In genomic region chr2:144747571-144747970, GRCh38 we compare ENCODE assay signal across 1 cellular context.
TF ChIP-seq lines count a peak whose summit lies in the region.

No MANE protein-coding gene starts in this region.

TF ChIP-seq in WTC11, 78 proteins besides CTCF, POLR2A, EP300 and RAD21 (continued from another document):
- no peak for TF ChIP-seq PRDM15 (CRISPR knock-in tag; IDR thresholded peaks at IDR 0.05)
- TF ChIP-seq ELF4 (CRISPR knock-in tag; IDR thresholded peaks at IDR 0.05; ENCODE audit: low read depth): no peak
- TF ChIP-seq, protein P1, sequence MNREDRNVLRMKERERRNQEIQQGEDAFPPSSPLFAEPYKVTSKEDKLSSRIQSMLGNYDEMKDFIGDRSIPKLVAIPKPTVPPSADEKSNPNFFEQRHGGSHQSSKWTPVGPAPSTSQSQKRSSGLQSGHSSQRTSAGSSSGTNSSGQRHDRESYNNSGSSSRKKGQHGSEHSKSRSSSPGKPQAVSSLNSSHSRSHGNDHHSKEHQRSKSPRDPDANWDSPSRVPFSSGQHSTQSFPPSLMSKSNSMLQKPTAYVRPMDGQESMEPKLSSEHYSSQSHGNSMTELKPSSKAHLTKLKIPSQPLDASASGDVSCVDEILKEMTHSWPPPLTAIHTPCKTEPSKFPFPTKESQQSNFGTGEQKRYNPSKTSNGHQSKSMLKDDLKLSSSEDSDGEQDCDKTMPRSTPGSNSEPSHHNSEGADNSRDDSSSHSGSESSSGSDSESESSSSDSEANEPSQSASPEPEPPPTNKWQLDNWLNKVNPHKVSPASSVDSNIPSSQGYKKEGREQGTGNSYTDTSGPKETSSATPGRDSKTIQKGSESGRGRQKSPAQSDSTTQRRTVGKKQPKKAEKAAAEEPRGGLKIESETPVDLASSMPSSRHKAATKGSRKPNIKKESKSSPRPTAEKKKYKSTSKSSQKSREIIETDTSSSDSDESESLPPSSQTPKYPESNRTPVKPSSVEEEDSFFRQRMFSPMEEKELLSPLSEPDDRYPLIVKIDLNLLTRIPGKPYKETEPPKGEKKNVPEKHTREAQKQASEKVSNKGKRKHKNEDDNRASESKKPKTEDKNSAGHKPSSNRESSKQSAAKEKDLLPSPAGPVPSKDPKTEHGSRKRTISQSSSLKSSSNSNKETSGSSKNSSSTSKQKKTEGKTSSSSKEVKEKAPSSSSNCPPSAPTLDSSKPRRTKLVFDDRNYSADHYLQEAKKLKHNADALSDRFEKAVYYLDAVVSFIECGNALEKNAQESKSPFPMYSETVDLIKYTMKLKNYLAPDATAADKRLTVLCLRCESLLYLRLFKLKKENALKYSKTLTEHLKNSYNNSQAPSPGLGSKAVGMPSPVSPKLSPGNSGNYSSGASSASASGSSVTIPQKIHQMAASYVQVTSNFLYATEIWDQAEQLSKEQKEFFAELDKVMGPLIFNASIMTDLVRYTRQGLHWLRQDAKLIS (CRISPR knock-in tag; IDR thresholded peaks at IDR 0.05; ENCODE audit: borderline replicate concordance): no peak
- TF ChIP-seq MXD4 (CRISPR knock-in tag; IDR thresholded peaks at IDR 0.05; ENCODE audit: borderline replicate concordance): no peak
TF ChIP-seq in WTC11: peak in this region for 0.
